ENCODE assay signal across 24 cellular contexts in the genomic region with DNA sequence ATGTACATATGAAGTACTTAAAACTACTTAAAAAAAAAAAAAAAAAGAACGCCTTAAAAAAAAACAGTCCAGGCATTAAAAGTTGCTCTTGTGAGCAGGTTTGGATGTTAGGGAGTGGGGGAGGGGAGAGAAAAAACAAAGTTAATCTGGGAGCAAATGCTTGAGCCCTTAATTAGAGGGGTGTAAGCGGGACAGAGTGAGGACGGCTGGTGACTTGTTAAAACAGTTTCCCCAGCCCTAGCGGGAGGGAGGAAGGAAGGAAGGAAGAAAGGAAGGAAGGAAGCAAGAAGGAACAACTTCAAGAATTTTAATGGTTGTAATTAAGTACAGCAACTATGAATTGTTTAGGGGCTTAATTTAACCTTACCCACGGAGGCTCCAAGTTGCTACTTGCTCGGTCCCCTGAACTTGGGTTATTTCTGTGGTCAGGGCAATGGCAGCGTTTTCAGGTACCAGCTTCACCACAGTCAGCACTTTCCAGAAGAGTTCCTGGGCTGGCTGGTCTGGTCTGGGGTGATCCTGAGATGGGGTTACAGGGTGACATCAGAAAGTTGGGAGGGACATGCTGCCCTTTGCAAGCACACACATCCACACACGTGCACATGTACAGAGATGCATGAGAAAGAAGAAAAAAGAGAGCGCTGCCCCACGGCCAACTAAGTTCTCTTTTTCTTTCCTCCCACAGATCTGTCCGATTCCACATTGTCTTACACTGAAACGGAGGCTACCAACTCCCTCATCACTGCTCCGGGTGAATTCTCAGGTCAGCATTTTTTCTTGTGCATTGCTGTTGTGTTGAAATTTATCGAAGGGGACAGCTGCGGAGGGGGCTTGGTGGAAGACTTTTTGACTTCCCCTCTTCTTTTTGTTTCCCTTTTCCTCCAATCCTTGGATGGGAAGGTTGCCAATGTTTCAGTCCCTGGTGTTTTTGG. TPM values are rescaled to one million over a fixed set of nuclear protein-coding genes. Genes with fewer than 3 reads are reported as not detected.
DNase-seq lines count a peak whose midpoint lies in the region; ATAC-seq, FAIRE-seq and TF ChIP-seq lines count a peak whose summit lies in the region.
"Had no signal": no experiment of that assay in that cellular context is flagged by ENCODE, and none has a peak within 500 bp of the region (broad histone marks: within the 10 kb centered on the region; RNA-seq: fewer than 3 reads in every experiment).

No MANE protein-coding gene starts in this region.

- dilution Hi-C loops in endothelial cell of umbilical vein (cut with MboI; ENCODE audit: extremely low pct_ligation_motif_present, low sequenced_read_pairs) = no loop called here

- peak; percentile 81 for FAIRE-seq in endothelial cell of umbilical vein (lab: Jason Lieb, UNC)
- FAIRE-seq: GM12878, HTR-8/SVneo had no signal

- TF ChIP-seq CTCF in AG04450 (IDR thresholded peaks at IDR 0.05; ENCODE audit: low read depth, low read length) (no peak), endothelial cell of umbilical vein (IDR thresholded peaks at IDR 0.05; ENCODE audit: extremely low read depth in 1 of 2, insufficient read depth in 1 of 2, low read depth in 1 of 2, low read length in 2 of 2) (no peak), osteoblast (IDR thresholded peaks at IDR 0.05; ENCODE audit: extremely low read depth, low read depth, low read length) (no peak), BE2C (IDR thresholded peaks at IDR 0.05; ENCODE audit: low read depth, low read length) (no peak)

- H2AFZ ChIP-seq in endothelial cell of umbilical vein (ENCODE audit: low read depth, low read length) = no peak overlapping the region
- no peak overlapping the region for H2AFZ ChIP-seq in osteoblast (ENCODE audit: low read length)

- intact Hi-C loops in endothelial cell of umbilical vein (cut with micrococcal nuclease) = no loop called here

- no peak overlapping the region for H3K9ac ChIP-seq in endothelial cell of umbilical vein (replicated peaks; ENCODE audit: extremely low read depth, insufficient read depth, low read length)

- no peaks in the 10 kb centered on the region for H3K9me3 ChIP-seq in AG04450 (ENCODE audit: control insufficient read depth, insufficient read depth, low read length)
- no peaks in the 10 kb centered on the region for H3K9me3 ChIP-seq in endothelial cell of umbilical vein (replicated peaks; ENCODE audit: control insufficient read depth, insufficient read depth, low read length)
- no peaks in the 10 kb centered on the region for H3K9me3 ChIP-seq in osteoblast (ENCODE audit: low read depth, low read length)
- H3K9me3 ChIP-seq in BE2C = no peaks in the 10 kb centered on the region
- H3K9me3 ChIP-seq: HAP-1, ovary, vagina had no signal

- CTCF ChIA-PET in AG04450 (lab: Charles Lee) = interaction anchor here (1.7 kb wide), 1 partner anchor 135 kb away, joined by 12 read pairs; no protein-coding TSS in a partner anchor
- CTCF ChIA-PET in endothelial cell of umbilical vein (lab: Charles Lee) = interaction anchor here (1.4 to 3.1 kb wide), 5 partner anchors 9 to 136 kb away, joined by 3 to 14 read pairs (median 6); no protein-coding TSS in a partner anchor

- no peak for TF ChIP-seq POLR2A in endothelial cell of umbilical vein (IDR thresholded peaks at IDR 0.05; ENCODE audit: low read depth, low read length)

- H3K27ac ChIP-seq in AG04450 (ENCODE audit: low read depth, low read length) (peak overlapping the region; percentile 0), endothelial cell of umbilical vein (ENCODE audit: insufficient read depth, low read depth, low read length) (no peak overlapping the region), osteoblast (ENCODE audit: low read depth, low read length) (peak overlapping the region; percentile 49)
- H3K27ac ChIP-seq: brain microvascular endothelial cell had no signal

- H3K36me3 ChIP-seq in endothelial cell of umbilical vein (ENCODE audit: control insufficient read depth in 2 of 2, extremely low read depth in 1 of 2, insufficient read depth in 2 of 2, low read length in 2 of 2) = peaks cover 0 to 11% of the 10 kb centered on the region in 2 experiments
- peaks cover 65% of the 10 kb centered on the region for H3K36me3 ChIP-seq in osteoblast (ENCODE audit: insufficient read depth, low read length)
- H3K36me3 ChIP-seq in BE2C = peaks cover 91% of the 10 kb centered on the region
- H3K36me3 ChIP-seq: ovary, vagina had no signal

- peaks cover 49% of the 10 kb centered on the region for H3K4me1 ChIP-seq in endothelial cell of umbilical vein (ENCODE audit: control insufficient read depth, extremely low read depth, insufficient read depth, low read length)
- H3K4me1 ChIP-seq in osteoblast (ENCODE audit: insufficient read depth, low read length) = peaks cover 79% of the 10 kb centered on the region
- peaks cover 6% of the 10 kb centered on the region for H3K4me1 ChIP-seq in BE2C

- H3K4me3 ChIP-seq in AG04450 (ENCODE audit: low read depth, low read length) = no peak overlapping the region
- no peak overlapping the region for H3K4me3 ChIP-seq in endothelial cell of umbilical vein (replicated peaks in 1 of 3; ENCODE audit: insufficient read depth in 1 of 3, low read depth in 1 of 3, low read length in 3 of 3)
- no peak overlapping the region for H3K4me3 ChIP-seq in osteoblast (ENCODE audit: insufficient read depth, low read length)
- no peak overlapping the region for H3K4me3 ChIP-seq in BE2C (ENCODE audit: low read depth, low read length)
- H3K4me3 ChIP-seq: GM12878, HAP-1, ovary, vagina had no signal

- no peak for DNase-seq in AG04450 (ENCODE audit: low read depth, low spot score)
- DNase-seq in NCI-H82 treated with DMSO at 0.1 percent for 48 hours (lab: John Stamatoyannopoulos, UW; ENCODE audit: unreplicated experiment) = peak; percentile 47
- no peak for DNase-seq in endothelial cell of umbilical vein (ENCODE audit: low read depth, low spot score)
- no peak for DNase-seq in osteoblast (ENCODE audit: insufficient read length, low spot score, missing footprints)
- DNase-seq in C1 segment of cervical spinal cord (lab: John Stamatoyannopoulos, UW) = no peak
- DNase-seq in BE2C = no peak
- DNase-seq: activated CD4-positive, alpha-beta T cell treated with anti-CD3 and anti-CD28 coated beads, Interleukin-2, amount 50 U/mL, for 1 hour; activated naive CD4-positive, alpha-beta T cell treated with anti-CD3 and anti-CD28 coated beads, Interleukin-2, amount 50 U/mL, for 16 hours; brain microvascular endothelial cell; Calu3; kidney glomerular epithelial cell; MM.1S; NCI-H2029; NCI-H510A; ovary; PC-3; stimulated activated naive CD8-positive, alpha-beta T cell treated with anti-CD3 and anti-CD28 coated beads, Interleukin-15, Interleukin-2, amounts not matched to agents 100 U/mL and 50 U/mL, for 24 hours had no signal

- H3K4me2 ChIP-seq in endothelial cell of umbilical vein (ENCODE audit: insufficient read depth, low read length) (peak overlapping the region; percentile 37), osteoblast (ENCODE audit: insufficient read depth, low read length) (no peak overlapping the region)

- H3K79me2 ChIP-seq in endothelial cell of umbilical vein (ENCODE audit: control insufficient read depth, insufficient read depth, low read length) (peaks cover 12% of the 10 kb centered on the region), osteoblast (ENCODE audit: insufficient read depth, low read length) (peaks cover 85% of the 10 kb centered on the region)

- no TSS peak for BruUV-seq in endothelial cell of umbilical vein (replicated peaks; lab: Mats Ljungman, UMichigan)

- no peak for ATAC-seq in GM21367 (IDR thresholded peaks at IDR 0.05; ENCODE audit: unreplicated experiment)
- ATAC-seq in HG03097 (IDR thresholded peaks at IDR 0.05; ENCODE audit: low FRiP score, unreplicated experiment) = no peak
- ATAC-seq: GM12878; PC-3; SK-N-SH treated with all-trans-retinoic acid at 6 μM for 48 hours; stimulated activated naive CD8-positive, alpha-beta T cell treated with anti-CD3 and anti-CD28 coated beads, Interleukin-15, Interleukin-2, amounts not matched to agents 100 U/mL and 50 U/mL, for 24 hours had no signal

- H3K27me3 ChIP-seq in AG04450 (ENCODE audit: control insufficient read depth, insufficient read depth, low read length) (no peaks in the 10 kb centered on the region), endothelial cell of umbilical vein (ENCODE audit: control insufficient read depth in 2 of 2, insufficient read depth in 2 of 2, low read length in 2 of 2) (no peaks in the 10 kb centered on the region), osteoblast (ENCODE audit: insufficient read depth, low read length) (no peaks in the 10 kb centered on the region), BE2C (no peaks in the 10 kb centered on the region)
- H3K27me3 ChIP-seq: brain microvascular endothelial cell, ovary, vagina had no signal

- H3K9me1 ChIP-seq in endothelial cell of umbilical vein (replicated peaks; ENCODE audit: control insufficient read depth, extremely low read depth, insufficient read depth, low read length) = no peaks in the 10 kb centered on the region

- H4K20me1 ChIP-seq in endothelial cell of umbilical vein (replicated peaks; ENCODE audit: control insufficient read depth, extremely low read depth, insufficient read depth, low read length) (no peaks in the 10 kb centered on the region), osteoblast (ENCODE audit: insufficient read depth, low read length) (peaks cover 12% of the 10 kb centered on the region)

- POLR2A ChIA-PET in AG04450 (lab: Yijun Ruan, JAX) = no interaction called here
- POLR2A ChIA-PET in endothelial cell of umbilical vein (lab: Charles Lee) = interaction anchor here (0.7 kb wide), 1 partner anchor 18 kb away, joined by 5 read pairs; no protein-coding TSS in a partner anchor

TF ChIP-seq in endothelial cell of umbilical vein, 7 proteins besides CTCF, POLR2A, EP300 and RAD21 (continues in another document):
- TF ChIP-seq FOS (IDR thresholded peaks at IDR 0.05; ENCODE audit: borderline replicate concordance, insufficient read depth, low read length) = no peak
- TF ChIP-seq EZH2 (IDR thresholded peaks at IDR 0.05; ENCODE audit: borderline replicate concordance, low read depth, low read length, severe bottlenecking) = no peak
- no peak for TF ChIP-seq GATA2 (IDR thresholded peaks at IDR 0.05; ENCODE audit: insufficient read depth, insufficient read length, low read depth, low read length)
- TF ChIP-seq MYC (IDR thresholded peaks at IDR 0.05; ENCODE audit: low read depth, low read length) = no peak

RNA-seq across cellular contexts. Expression of gene SMAD6, which starts 14.0 kb away (rescaled TPM):
- polyA plus RNA-seq in AG04450 (2011; rRNA removed) (1.8 and 2.2 TPM in 2 replicates), endothelial cell of umbilical vein (7.3 and 8.8 TPM in 2 replicates)
- polyA minus RNA-seq in AG04450 (2011; rRNA and poly(A)+ RNA removed) = 4.9 and 6.2 TPM in 2 replicates
- total RNA-seq in endothelial cell of umbilical vein (12.4 and 12.5 TPM in 2 replicates), osteoblast (28.9 and 31.8 TPM in 2 replicates)
- 3.5 and 4.0 TPM in 2 replicates for polyA plus RNA-seq in endothelial cell of umbilical vein (2011; cell fraction: cytosol; rRNA removed)
- 22.2 and 24.2 TPM in 2 replicates for polyA plus RNA-seq in endothelial cell of umbilical vein (2011; cell fraction: nucleus; rRNA removed)
- polyA plus RNA-seq in endothelial cell of umbilical vein (2012) = 5.8 and 11.3 TPM in 2 replicates
- 28.0 and 29.7 TPM in 2 replicates for polyA minus RNA-seq in endothelial cell of umbilical vein
- polyA minus RNA-seq in endothelial cell of umbilical vein (2011; cell fraction: cytosol; rRNA and poly(A)+ RNA removed) = 45.7 TPM
- polyA minus RNA-seq in endothelial cell of umbilical vein (2011; cell fraction: nucleus; rRNA and poly(A)+ RNA removed) = 22.4 and 35.7 TPM in 2 replicates
- polyA plus RNA-seq in BE2C (2012; ENCODE audit: insufficient read depth, insufficient read length, low read depth) = 52.5 TPM
